ENCODE assay signal across 9 cellular contexts in genomic region chr13:51435002-51435578, GRCh38. TPM values are rescaled to one million over a fixed set of nuclear protein-coding genes. Genes with fewer than 3 reads are reported as not detected.
DNase-seq lines count a peak whose midpoint lies in the region; ATAC-seq, FAIRE-seq and TF ChIP-seq lines count a peak whose summit lies in the region.
"Had no signal": no experiment of that assay in that cellular context is flagged by ENCODE, and none has a peak within 500 bp of the region (broad histone marks: within the 10 kb centered on the region; RNA-seq: fewer than 3 reads in every experiment).

No MANE protein-coding gene starts in this region.

- FAIRE-seq in H1 (lab: Jason Lieb, UNC), result no peak

- TF ChIP-seq CTCF in H1 (IDR thresholded peaks at IDR 0.05; ENCODE audit: control extremely low read depth in 1 of 3, insufficient read depth in 1 of 3, low read depth in 1 of 3, low read length in 3 of 3) (peak in 2 of 3 experiments; percentile 27 to 32; a peak in 2 of 4 replicates), ovary (IDR thresholded peaks at IDR 0.05) (peak in 2 of 3 donors; percentile 15)

- no peaks in the 10 kb centered on the region for H4K20me1 ChIP-seq in H1 (replicated peaks in 1 of 2; ENCODE audit: control insufficient read depth in 1 of 2, insufficient read depth in 2 of 2, low read length in 2 of 2)

- WGBS in H1 (ENCODE audit: extremely low coverage in 1 of 2, insufficient coverage in 1 of 2, insufficient read length in 1 of 2, insufficient replicate concordance in 2 of 2, low coverage in 1 of 2, low lambda C conversion rate in 2 of 2, missing lambda C conversion rate in 1 of 2), 2 experiments, result 68% methylated on average over 1 of the region's 1 CpG; no CpG with 5 or more reads in 1 of the 2 experiments
- 4 to 8% (median 4%) methylated on average over 1 of the region's 1 CpG for WGBS in ovary, 3 donors

- CTCF ChIA-PET in H1 (lab: Charles Lee; ENCODE audit: partially characterized antibody), result interaction anchor here (0.5 to 1.6 kb wide), 12 partner anchors 8 to 400 kb away, joined by 3 to 6 read pairs (median 4); no protein-coding TSS in a partner anchor

- H3K23ac ChIP-seq in H1 (ENCODE audit: insufficient read length), result no peak overlapping the region

- TF ChIP-seq RAD21 in H1 (IDR thresholded peaks at IDR 0.05 in 1 of 2, conservative IDR thresholded peaks at IDR 0.05 in 1 of 2; ENCODE audit: low read depth in 2 of 2, low read length in 2 of 2), result peak; percentile 56 to 58

- peaks cover 0 to 24% of the 10 kb centered on the region in 2 experiments; a peak in 2 of 4 replicates for H3K79me2 ChIP-seq in H1 (ENCODE audit: control insufficient read depth in 1 of 2, insufficient read depth in 2 of 2, low read length in 2 of 2)

- POLR2A ChIA-PET in H1 (lab: Charles Lee; ENCODE audit: partially characterized antibody), result interaction anchor here (0.5 to 1.0 kb wide), 3 partner anchors 18 to 363 kb away, joined by 3 to 5 read pairs (median 4); partner anchors contain the start of gene INTS6

- H3K36me3 ChIP-seq in H1 (ENCODE audit: control insufficient read depth in 2 of 4, insufficient read depth in 4 of 4, low read length in 3 of 4), result peaks cover 0 to 28% (median 1%) of the 10 kb centered on the region in 4 experiments; a peak in 3 of 8 replicates
- no peaks in the 10 kb centered on the region for H3K36me3 ChIP-seq in ovary

- H3K4me1 ChIP-seq in H1 (replicated peaks in 1 of 4; ENCODE audit: control insufficient read depth in 3 of 4, insufficient read depth in 4 of 4, low read length in 3 of 4), result peaks cover 0 to 3% (median 0%) of the 10 kb centered on the region in 4 experiments; a peak in 1 of 7 replicates
- H3K4me1 ChIP-seq in ovary (ENCODE audit: insufficient read depth), result no peaks in the 10 kb centered on the region

- H2BK5ac ChIP-seq in H1 (ENCODE audit: low read depth, low read length), result no peak overlapping the region

- H4K91ac ChIP-seq in H1 (replicated peaks; ENCODE audit: insufficient read length, low read length), result no peak overlapping the region

- ATAC-seq in HG03442 (IDR thresholded peaks at IDR 0.05; ENCODE audit: unreplicated experiment) (no peak), HG03521 (IDR thresholded peaks at IDR 0.05; ENCODE audit: unreplicated experiment) (no peak)

- intact Hi-C loops in ovary (cut with DNase I), result loop anchor here in 2 of 4 donors (10.0 kb wide), 1 partner anchor 400 kb away; no protein-coding TSS in a partner anchor

- H3K56ac ChIP-seq in H1 (replicated peaks; ENCODE audit: insufficient read length, low read depth, low read length), result no peak overlapping the region

- no peak overlapping the region for H3K9ac ChIP-seq in H1 (replicated peaks in 1 of 4; ENCODE audit: extremely low read depth in 1 of 4, low read depth in 3 of 4, low read length in 3 of 4)

- H3K14ac ChIP-seq in H1 (ENCODE audit: insufficient read length), result no peak overlapping the region

- no peak overlapping the region for H2BK12ac ChIP-seq in H1 (ENCODE audit: low read depth, low read length)

- H3K27ac ChIP-seq in H1 (ENCODE audit: low read depth, low read length) (no peak overlapping the region), ovary (no peak overlapping the region)

- no peaks in the 10 kb centered on the region for H3K23me2 ChIP-seq in H1 (ENCODE audit: low read depth, low read length)

- H4K5ac ChIP-seq in H1 (ENCODE audit: insufficient read length, low read depth, low read length), result no peak overlapping the region

- no peak overlapping the region for H2AFZ ChIP-seq in H1 (ENCODE audit: low read length)

- H2BK15ac ChIP-seq in H1 (ENCODE audit: low read length), result no peak overlapping the region

- H2BK120ac ChIP-seq in H1 (replicated peaks; ENCODE audit: low read depth, low read length), result no peak overlapping the region

- H4K8ac ChIP-seq in H1 (ENCODE audit: extremely low read depth, insufficient read depth, low read length), result no peak overlapping the region

- no peak overlapping the region for H3K18ac ChIP-seq in H1 (ENCODE audit: extremely low read depth, low read length)

- no peak overlapping the region for H2BK20ac ChIP-seq in H1 (ENCODE audit: low read length)

- H3K4ac ChIP-seq in H1 (replicated peaks; ENCODE audit: insufficient read length, low read depth, low read length), result no peak overlapping the region

- TF ChIP-seq EP300 in H1 (IDR thresholded peaks at IDR 0.05; ENCODE audit: borderline replicate concordance in 1 of 2, low read depth in 2 of 2, low read length in 2 of 2) (no peak), ovary (IDR thresholded peaks at IDR 0.05) (no peak)

- H3K27me3 ChIP-seq in H1 (replicated peaks in 1 of 4; ENCODE audit: control insufficient read depth in 3 of 4, extremely low read depth in 1 of 4, insufficient read depth in 3 of 4, low read length in 3 of 4) (no peaks in the 10 kb centered on the region), ovary (no peaks in the 10 kb centered on the region)

- no peaks in the 10 kb centered on the region for H3K79me1 ChIP-seq in H1 (ENCODE audit: low read depth, low read length)

- H3K4me3 ChIP-seq in H1 (ENCODE audit: extremely low read depth in 1 of 4, insufficient read depth in 2 of 4, low read depth in 3 of 4, low read length in 4 of 4), result no peak overlapping the region
- no peak overlapping the region for H3K4me3 ChIP-seq in ovary

- H3K4me2 ChIP-seq in H1 (ENCODE audit: insufficient read depth in 1 of 2, low read depth in 2 of 2, low read length in 2 of 2), result no peak overlapping the region

- DNase-seq in GM03348 (ENCODE audit: low spot score) (peak; percentile 31), NCI-H69 (lab: John Stamatoyannopoulos, UW) (peak; percentile 6), H1 (ENCODE audit: low read depth in 1 of 2, low spot score in 2 of 2) (no peak), ovary (no peak), GDM1 (lab: John Stamatoyannopoulos, UW) (no peak)
- no peak for DNase-seq in stimulated activated CD4-positive, alpha-beta T cell treated with anti-CD3 and anti-CD28 coated beads, Interleukin-4, amount 100 ng/mL, for 24 hours
- DNase-seq: activated naive CD8-positive, alpha-beta T cell treated with anti-CD3 and anti-CD28 coated beads, Interleukin-2, amount 10 ng/mL, durations not matched to agents 7 days and 5 days had no signal

- no peak overlapping the region for H2AK5ac ChIP-seq in H1 (ENCODE audit: low read depth, low read length)

- H3K9me3 ChIP-seq in H1 (ENCODE audit: insufficient read depth in 2 of 2, low read depth in 1 of 2, low read length in 1 of 2), result no peaks in the 10 kb centered on the region
- H3K9me3 ChIP-seq in ovary, result no peaks in the 10 kb centered on the region

- no peak for TF ChIP-seq POLR2A in H1 (IDR thresholded peaks at IDR 0.05; ENCODE audit: control extremely low read depth in 1 of 2, low read depth in 2 of 2, low read length in 2 of 2)
- TF ChIP-seq POLR2A in ovary (IDR thresholded peaks at IDR 0.05), result no peak

TF ChIP-seq in H1, 55 proteins besides CTCF, POLR2A, EP300 and RAD21:
- TF ChIP-seq RBBP5 (IDR thresholded peaks at IDR 0.05; ENCODE audit: borderline replicate concordance, low read depth, low read length), result no peak
- TF ChIP-seq, protein P1, sequence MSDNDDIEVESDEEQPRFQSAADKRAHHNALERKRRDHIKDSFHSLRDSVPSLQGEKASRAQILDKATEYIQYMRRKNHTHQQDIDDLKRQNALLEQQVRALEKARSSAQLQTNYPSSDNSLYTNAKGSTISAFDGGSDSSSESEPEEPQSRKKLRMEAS (IDR thresholded peaks at IDR 0.05), result no peak
- no peak for TF ChIP-seq EZH2 (IDR thresholded peaks at IDR 0.05; ENCODE audit: low read depth, low read length, severe bottlenecking)
- TF ChIP-seq SIRT6 (IDR thresholded peaks at IDR 0.05; ENCODE audit: low read length), result no peak
- no peak for TF ChIP-seq EGR1 (IDR thresholded peaks at IDR 0.05; ENCODE audit: borderline replicate concordance, low read depth, low read length)
- no peak for TF ChIP-seq RNF2 (IDR thresholded peaks at IDR 0.05; ENCODE audit: borderline replicate concordance, low read depth, low read length, missing control alignments, poor library complexity, severe bottlenecking)
- TF ChIP-seq HDAC2 (IDR thresholded peaks at IDR 0.05; ENCODE audit: borderline replicate concordance in 1 of 2, low read depth in 2 of 2, low read length in 2 of 2), result no peak
- no peak for TF ChIP-seq NRF1 (IDR thresholded peaks at IDR 0.05; ENCODE audit: low read depth, low read length)
TF ChIP-seq in H1: peak in this region for 0.

RNA-seq across cellular contexts. Expression of gene INTS6, which starts 17.7 kb away (rescaled TPM):
- total RNA-seq in H1 (2021; fragmentation: NEBNext Ultra II Directional; extraction: Animal tissue kit (Norgen Biotek cat#: 25700)), result 42.6 and 42.8 TPM in 2 replicates
- polyA plus RNA-seq in H1 (2011; rRNA removed) (7.4 and 12.6 TPM in 2 replicates), ovary (10 to 100 TPM; 11.2 to 21.2 TPM)
- polyA plus RNA-seq in H1 (2011; cell fraction: cytosol; rRNA removed), result 12.2 TPM
- polyA plus RNA-seq in H1 (2011; cell fraction: nucleus; rRNA removed), result 18.2 TPM
- polyA plus RNA-seq in H1 (2012, experiment 1 of 2), result 16.8 to 32.2 TPM (median 20.4 TPM) in 4 replicates
- 1.5 TPM for polyA plus RNA-seq in H1 (2012, experiment 2 of 2)
- 16.3 TPM for polyA plus RNA-seq in H1 (2013, experiment 1 of 2)
- 17.7 TPM for polyA plus RNA-seq in H1 (2013, experiment 2 of 2)
- polyA minus RNA-seq in H1 (2011; rRNA and poly(A)+ RNA removed), result 95.8 and 153 TPM in 2 replicates
- 25.7 TPM for polyA minus RNA-seq in H1 (2011; cell fraction: cytosol; rRNA and poly(A)+ RNA removed)
- polyA minus RNA-seq in H1 (2011; cell fraction: nucleus; rRNA and poly(A)+ RNA removed), result 101 TPM
- total RNA-seq in ovary, result 10 to 100 TPM; 26.7 to 38.9 (median 31.0) TPM

Comparison
In these comparisons a context has a peak if more than half of its experiments do, and no peak if none do; other contexts are left out.
1. DNase-seq: peak in GM03348 (single experiment) and NCI-H69 (single experiment); none in H1 (0 of 2), ovary (0 of 5), GDM1 (single experiment) and stimulated activated CD4-positive, alpha-beta T cell treated with anti-CD3 and anti-CD28 coated beads, Interleukin-4, amount 100 ng/mL, for 24 hours (single experiment).